8 cellular contexts compared by ENCODE assay signal in genomic region chr5:32585446-32586250, GRCh38. TPM values are rescaled to one million over a fixed set of nuclear protein-coding genes. Genes with fewer than 3 reads are reported as not detected.
DNase-seq lines count a peak whose midpoint lies in the region; ATAC-seq and TF ChIP-seq lines count a peak whose summit lies in the region.

TSS of gene SUB1 (plus strand) at chr5:32585557. CDS start at chr5:32588513, 2,956 bp downstream.

- H3K27ac Mint-ChIP-seq in activated naive CD4-positive, alpha-beta T cell treated with anti-CD3 and anti-CD28 coated beads, Interleukin-2, amount 50 U/mL, for 72 hours: peak within 1 kb of the TSS; percentile 95 to 98
- peak within 1 kb of the TSS; percentile 94 for H3K27ac Mint-ChIP-seq in glutamatergic neuron (ENCODE audit: unreplicated experiment)
- H3K27ac Mint-ChIP-seq in osteocyte (ENCODE audit: unreplicated experiment): peak within 1 kb of the TSS; percentile 94

- H3K4me3 Mint-ChIP-seq in glutamatergic neuron (ENCODE audit: unreplicated experiment) (peak within 1 kb of the TSS; percentile 92), osteocyte (ENCODE audit: unreplicated experiment) (peak within 1 kb of the TSS; percentile 97)

- ATAC-seq in HG02623 (IDR thresholded peaks at IDR 0.05; ENCODE audit: unreplicated experiment): peak; percentile 40
- ATAC-seq in activated naive CD4-positive, alpha-beta T cell treated with anti-CD3 and anti-CD28 coated beads, Interleukin-2, amount 50 U/mL, for 72 hours: peak; percentile 88 to 90

- H3K36me3 Mint-ChIP-seq in activated naive CD4-positive, alpha-beta T cell treated with anti-CD3 and anti-CD28 coated beads, Interleukin-2, amount 50 U/mL, for 72 hours: peaks cover 7 to 11% of the 10 kb centered on the region in 2 donors
- H3K36me3 Mint-ChIP-seq in glutamatergic neuron (ENCODE audit: unreplicated experiment): no peaks in the 10 kb centered on the region
- peaks cover 5% of the 10 kb centered on the region for H3K36me3 Mint-ChIP-seq in osteocyte (ENCODE audit: unreplicated experiment)

- CTCF ChIA-PET in GM10248 (lab: Yijun Ruan, JAX): interaction anchor here (1.0 to 6.4 kb wide), 6 partner anchors 12 to 100 kb away, joined by 3 to 191 read pairs (median 6); no protein-coding TSS in a partner anchor

- H3K27me3 Mint-ChIP-seq in glutamatergic neuron (ENCODE audit: unreplicated experiment): peaks cover 3% of the 10 kb centered on the region
- H3K27me3 Mint-ChIP-seq in osteocyte (ENCODE audit: unreplicated experiment): no peaks in the 10 kb centered on the region

- peak within 1 kb of the TSS; percentile 99 for H3K27ac ChIP-seq in thymus (ENCODE audit: low read depth)

- WGBS in thymus: under 1% methylated on average over 86 of the region's 86 CpGs

- peaks cover 10% of the 10 kb centered on the region for H3K36me3 ChIP-seq in thymus (ENCODE audit: control insufficient read depth, insufficient read depth)

- no peaks in the 10 kb centered on the region for H3K9me3 Mint-ChIP-seq in activated naive CD4-positive, alpha-beta T cell treated with anti-CD3 and anti-CD28 coated beads, Interleukin-2, amount 50 U/mL, for 72 hours
- peaks cover 5% of the 10 kb centered on the region for H3K9me3 Mint-ChIP-seq in glutamatergic neuron (ENCODE audit: unreplicated experiment)
- no peaks in the 10 kb centered on the region for H3K9me3 Mint-ChIP-seq in osteocyte (ENCODE audit: unreplicated experiment)

- H3K4me1 ChIP-seq in thymus (ENCODE audit: control insufficient read depth, insufficient read depth, low read length): peaks cover 6% of the 10 kb centered on the region

- TF ChIP-seq CTCF in GM10248 (IDR thresholded peaks at IDR 0.05; ENCODE audit: control extremely low read depth, extremely low read depth, low read depth, missing control alignments): no peak
- TF ChIP-seq CTCF in glutamatergic neuron (IDR thresholded peaks at IDR 0.05; ENCODE audit: partially characterized antibody, unreplicated experiment): no peak
- no peak for TF ChIP-seq CTCF in osteocyte (IDR thresholded peaks at IDR 0.05)

- no peaks in the 10 kb centered on the region for H3K27me3 ChIP-seq in thymus (ENCODE audit: control insufficient read depth, insufficient read depth)

- peaks cover 12% of the 10 kb centered on the region for H3K4me1 Mint-ChIP-seq in glutamatergic neuron (ENCODE audit: low read depth, unreplicated experiment)
- peaks cover 48% of the 10 kb centered on the region for H3K4me1 Mint-ChIP-seq in osteocyte (ENCODE audit: unreplicated experiment)

- no peaks in the 10 kb centered on the region for H3K9me3 ChIP-seq in thymus (ENCODE audit: control insufficient read depth)

- DNase-seq in GM10248 (ENCODE audit: extremely low spot score) (peak; percentile 90), NCI-H1092 treated with DMSO at 0.1 percent for 48 hours (lab: John Stamatoyannopoulos, UW) (peak; percentile 86), SKM-1 (lab: John Stamatoyannopoulos, UW; ENCODE audit: unreplicated experiment) (peak; percentile 89), glutamatergic neuron (peak; percentile 89), osteocyte (ENCODE audit: extremely low spot score, unreplicated experiment) (peak; percentile 96)
- DNase-seq in activated naive CD4-positive, alpha-beta T cell treated with anti-CD3 and anti-CD28 coated beads, Interleukin-2, amount 50 U/mL, for 72 hours (ENCODE audit: low spot score in 2 of 2): peak; percentile 91 to 93

- peak within 1 kb of the TSS; percentile 67 for H3K4me3 ChIP-seq in thymus (ENCODE audit: low read length)

- POLR2A ChIA-PET in GM10248 (lab: Yijun Ruan, JAX): no interaction called here

RNA-seq across cellular contexts. Expression of gene SUB1, which starts in this region (rescaled TPM):
- total RNA-seq in activated naive CD4-positive, alpha-beta T cell treated with anti-CD3 and anti-CD28 coated beads, Interleukin-2, amount 50 U/mL, for 72 hours: 100 to 1,000 TPM; 231 to 304 TPM
- 172 TPM for total RNA-seq in glutamatergic neuron (ENCODE audit: unreplicated experiment)
- 191 and 202 TPM in 2 replicates for total RNA-seq in osteocyte
- 355 TPM for polyA plus RNA-seq in thymus

Comparison
In these comparisons a context has a peak if more than half of its experiments do, and no peak if none do; other contexts are left out.
1. Peak in every context shown above with its lines: DNase-seq, ATAC-seq, H3K4me3 ChIP-seq and H3K27ac ChIP-seq.